ENCODE assay signal across 11 cellular contexts in the genomic region with DNA sequence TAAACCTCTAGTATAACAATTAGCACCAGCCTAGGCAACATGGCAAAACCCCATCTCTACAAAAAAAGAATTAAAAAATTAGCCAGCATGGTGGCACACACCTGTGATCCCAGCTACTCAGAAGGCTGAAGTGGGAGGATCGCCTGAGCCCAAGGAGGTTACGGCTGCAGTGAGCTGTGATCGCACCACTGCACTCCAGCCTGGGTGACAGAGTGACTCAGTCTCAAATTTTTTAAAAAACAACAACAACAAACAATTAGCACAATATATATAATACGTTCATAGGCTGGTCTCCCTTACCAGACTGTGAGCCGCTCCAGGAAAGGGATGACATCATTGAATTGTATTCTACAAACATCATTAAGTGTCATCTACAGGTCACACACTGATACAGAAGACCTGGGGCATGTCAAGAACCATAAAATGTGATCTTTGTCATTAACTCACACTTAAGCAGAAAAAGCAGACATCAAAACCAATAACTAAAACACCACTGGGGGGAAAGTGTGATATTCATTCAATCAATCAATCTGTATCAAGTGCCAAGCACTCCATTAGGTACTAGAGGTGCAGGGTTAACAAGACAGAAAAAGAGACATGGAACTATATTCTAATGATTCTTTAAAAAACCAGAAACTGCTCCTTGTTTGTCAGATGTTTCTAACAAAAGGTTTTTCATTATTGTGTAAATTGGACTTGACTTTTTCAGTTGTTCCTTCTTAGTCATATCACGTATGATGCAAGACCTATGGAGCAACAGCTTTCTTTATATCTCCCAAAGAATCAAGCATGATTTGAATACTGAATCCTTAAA. TPM values are rescaled to one million over a fixed set of nuclear protein-coding genes. Genes with fewer than 3 reads are reported as not detected.
A peak's percentile ranks its signal among the peaks of the same experiment; 100 is the strongest.
DNase-seq lines count a peak whose midpoint lies in the region; ATAC-seq and TF ChIP-seq lines count a peak whose summit lies in the region.
"Had no signal": no experiment of that assay in that cellular context is flagged by ENCODE, and none has a peak within 500 bp of the region (broad histone marks: within the 10 kb centered on the region; RNA-seq: fewer than 3 reads in every experiment).

No MANE protein-coding gene starts in this region.

- peaks cover 37 to 69% of the 10 kb centered on the region in 2 experiments for H3K79me1 ChIP-seq in IMR-90 (ENCODE audit: low read depth in 1 of 2, low read length in 2 of 2)

- no peak for TF ChIP-seq RAD21 in IMR-90 (IDR thresholded peaks at IDR 0.05; ENCODE audit: low read length)

- H2AK5ac ChIP-seq in IMR-90 (ENCODE audit: low read depth, low read length): peak overlapping the region; percentile 56; the same call in 1 of the 2 replicates

- no peak overlapping the region for H3K27ac Mint-ChIP-seq in Caco-2 (ENCODE audit: unreplicated experiment)

- no peak overlapping the region; the same call in 1 of the 2 replicates for H4K91ac ChIP-seq in IMR-90 (ENCODE audit: insufficient read depth, low read depth, low read length)

- peak; percentile 89 for DNase-seq in AML-193 (lab: John Stamatoyannopoulos, UW)
- DNase-seq in IMR-90: peak; percentile 85
- DNase-seq in amniotic epithelial cell (ENCODE audit: low read depth): peak; percentile 93
- DNase-seq in right lobe of liver: peak in 1 of 3 donors; percentile 28
- DNase-seq in COR-L47 (lab: John Stamatoyannopoulos, UW): no peak
- no peak for DNase-seq in Caco-2
- DNase-seq in OCI-M2 (lab: John Stamatoyannopoulos, UW; ENCODE audit: unreplicated experiment): no peak
- DNase-seq: activated CD4-positive, alpha-beta T cell treated with anti-CD3 and anti-CD28 coated beads, Interleukin-2, amount 50 U/mL, for 48 hours; NCI-H2107; sigmoid colon had no signal

- TF ChIP-seq POLR2A in IMR-90 (IDR thresholded peaks at IDR 0.05; ENCODE audit: low read depth, low read length) (no peak), right lobe of liver (IDR thresholded peaks at IDR 0.05) (no peak)

- H3K9me3 Mint-ChIP-seq in Caco-2 (ENCODE audit: unreplicated experiment): no peaks in the 10 kb centered on the region

- H4K20me1 ChIP-seq in IMR-90 (ENCODE audit: insufficient read depth, low read length): peaks cover 15% of the 10 kb centered on the region; the same call in 1 of the 2 replicates

- H3K14ac ChIP-seq in IMR-90 (replicated peaks; ENCODE audit: low read depth, low read length): peak overlapping the region; percentile 63; the same call in 1 of the 2 replicates

- H3K27me3 ChIP-seq in IMR-90 (ENCODE audit: control insufficient read depth, insufficient read depth, low read length) (no peaks in the 10 kb centered on the region), right lobe of liver (no peaks in the 10 kb centered on the region), Caco-2 (replicated peaks; ENCODE audit: control insufficient read depth, insufficient read depth, low read length) (no peaks in the 10 kb centered on the region)
- H3K27me3 ChIP-seq: sigmoid colon had no signal

- no peak for TF ChIP-seq CTCF in IMR-90 (conservative IDR thresholded peaks at IDR 0.05; ENCODE audit: low read depth, low read length)
- no peak for TF ChIP-seq CTCF in right lobe of liver (IDR thresholded peaks at IDR 0.05)
- TF ChIP-seq CTCF in Caco-2 (IDR thresholded peaks at IDR 0.05; ENCODE audit: insufficient read depth in 1 of 2, low read depth in 1 of 2, low read length in 1 of 2, severe bottlenecking in 1 of 2, unreplicated experiment in 1 of 2): no peak

- H4K8ac ChIP-seq in IMR-90 (ENCODE audit: low read depth in 2 of 2, low read length in 2 of 2): peak overlapping the region in 1 of 2 experiments; percentile 50; a peak in 2 of 4 replicates

- no peaks in the 10 kb centered on the region for H3K36me3 Mint-ChIP-seq in Caco-2 (ENCODE audit: insufficient read depth, unreplicated experiment)

- BruUV-seq in IMR-90 (replicated peaks; lab: Mats Ljungman, UMichigan) (no TSS peak), Caco-2 (replicated peaks; lab: Mats Ljungman, UMichigan) (no TSS peak)

- 86% methylated on average over 1 of the region's 6 CpGs; no CpG with 5 or more reads in 1 of the 2 experiments for WGBS in IMR-90 (ENCODE audit: extremely low coverage in 2 of 2, insufficient read length in 1 of 2), 2 experiments
- 64% methylated on average over 6 of the region's 6 CpGs for WGBS in right lobe of liver (ENCODE audit: insufficient coverage, low coverage, low lambda C conversion rate, missing lambda C conversion rate)

- CTCF ChIA-PET in IMR-90 (lab: Yijun Ruan, JAX): no interaction called here
- CTCF ChIA-PET in Caco-2 (lab: Charles Lee): interaction anchor here (0.6 kb wide), 1 partner anchor 18 kb away, joined by 3 read pairs; no protein-coding TSS in a partner anchor

- no peak overlapping the region for H3K4me3 Mint-ChIP-seq in Caco-2 (ENCODE audit: unreplicated experiment)

- H3K27ac ChIP-seq in IMR-90 (ENCODE audit: insufficient read depth, low read length) (peak overlapping the region; percentile 32), right lobe of liver (peak overlapping the region in 1 of 3 donors; percentile 44)

- peak overlapping the region; percentile 86; the same call in 1 of the 2 replicates for H3K18ac ChIP-seq in IMR-90 (ENCODE audit: low read depth, low read length)

- intact Hi-C loops in IMR-90 (cut with micrococcal nuclease): no loop called here
- intact Hi-C loops in right lobe of liver (cut with DNase I): no loop called here
- intact Hi-C loops in Caco-2 (cut with micrococcal nuclease; ENCODE audit: unreplicated experiment): no loop called here

- POLR2A ChIA-PET in IMR-90 (lab: Charles Lee; ENCODE audit: unreplicated experiment): no interaction called here
- POLR2A ChIA-PET in Caco-2 (lab: Charles Lee): no interaction called here

- H3K9me1 ChIP-seq in IMR-90 (ENCODE audit: insufficient read depth, low read length): no peaks in the 10 kb centered on the region

- H4K5ac ChIP-seq in IMR-90 (ENCODE audit: low read depth, low read length): 0 out of 2 replicates have a peak overlapping the region, but pooled peaks have one; percentile 49

- H3K23ac ChIP-seq in IMR-90 (ENCODE audit: low read depth, low read length): peak overlapping the region; percentile 31; the same call in 1 of the 2 replicates

- H3K4me3 ChIP-seq in IMR-90 (ENCODE audit: insufficient read depth, low read depth, low read length): no peak overlapping the region
- no peak overlapping the region for H3K4me3 ChIP-seq in right lobe of liver
- no peak overlapping the region for H3K4me3 ChIP-seq in Caco-2 (ENCODE audit: low read depth, low read length)
- H3K4me3 ChIP-seq: sigmoid colon had no signal

- H2BK15ac ChIP-seq in IMR-90 (ENCODE audit: low read depth, low read length): peak overlapping the region; percentile 77; the same call in 2 of the 3 replicates

- peak overlapping the region; percentile 50; the same call in 1 of the 2 replicates for H3K4ac ChIP-seq in IMR-90 (ENCODE audit: low read depth, low read length)

- ATAC-seq in IMR-90 (ENCODE audit: low read depth) (peak; percentile 44; the same call in 1 of the 2 replicates), right lobe of liver (peak in 3 of 4 donors; percentile 72 to 74 (median 72)), HG03521 (IDR thresholded peaks at IDR 0.05; ENCODE audit: unreplicated experiment) (no peak)

- H3K9me3 ChIP-seq in IMR-90 (ENCODE audit: control insufficient read depth, insufficient read depth, low read length) (no peaks in the 10 kb centered on the region), right lobe of liver (no peaks in the 10 kb centered on the region), Caco-2 (no peaks in the 10 kb centered on the region)
- H3K9me3 ChIP-seq: sigmoid colon had no signal

- H2BK120ac ChIP-seq in IMR-90 (ENCODE audit: low read depth, low read length): peak overlapping the region; percentile 30

- no peaks in the 10 kb centered on the region for H3K27me3 Mint-ChIP-seq in Caco-2 (ENCODE audit: insufficient read depth, unreplicated experiment)

- no peak overlapping the region for H3K9ac ChIP-seq in IMR-90 (ENCODE audit: low read depth, low read length)

- H2AK9ac ChIP-seq in IMR-90 (replicated peaks; ENCODE audit: low read depth, low read length, poor library complexity): no peak overlapping the region

- H3K56ac ChIP-seq in IMR-90 (ENCODE audit: extremely low read depth, insufficient read depth, low read length): no peak overlapping the region

- in situ Hi-C loops in IMR-90 (cut with MboI; ENCODE audit: low sequenced_read_pairs): loop anchor here (25.0 kb wide), 1 partner anchor 487 kb away; the partner anchor contains the start of gene BCLAF1

- dilution Hi-C loops in IMR-90 (cut with HindIII; ENCODE audit: low sequenced_read_pairs, unreplicated experiment): no loop called here

- H3K4me1 ChIP-seq in IMR-90 (ENCODE audit: control insufficient read depth, insufficient read depth, low read length) (peaks cover 5% of the 10 kb centered on the region; the same call in 1 of the 2 replicates), right lobe of liver (peaks cover 0 to 14% (median 0%) of the 10 kb centered on the region in 4 donors), Caco-2 (peaks cover 4% of the 10 kb centered on the region; the same call in 1 of the 2 replicates)

- peak overlapping the region; percentile 63 for H2BK5ac ChIP-seq in IMR-90 (ENCODE audit: low read depth, low read length, poor library complexity, severe bottlenecking)

- H2BK20ac ChIP-seq in IMR-90 (ENCODE audit: low read depth, low read length): peak overlapping the region; percentile 27

- H3K4me2 ChIP-seq in IMR-90 (ENCODE audit: low read depth, low read length): 0 out of 2 replicates have a peak overlapping the region, but pooled peaks have one; percentile 76

- H3K4me1 Mint-ChIP-seq in Caco-2 (ENCODE audit: low read depth, unreplicated experiment): peaks cover 8% of the 10 kb centered on the region

- H3K36me3 ChIP-seq in IMR-90 (ENCODE audit: control insufficient read depth, insufficient read depth, low read length) (no peaks in the 10 kb centered on the region), right lobe of liver (no peaks in the 10 kb centered on the region), Caco-2 (ENCODE audit: control insufficient read depth, insufficient read depth, low read length) (no peaks in the 10 kb centered on the region)
- H3K36me3 ChIP-seq: sigmoid colon had no signal

- no peak overlapping the region for H2AFZ ChIP-seq in IMR-90 (replicated peaks; ENCODE audit: low read length, poor library complexity)

TF ChIP-seq in IMR-90, 13 proteins besides CTCF, POLR2A, EP300 and RAD21 (continues in another document):
- TF ChIP-seq SMC3 (IDR thresholded peaks at IDR 0.05; ENCODE audit: low read depth, low read length): no peak
- TF ChIP-seq CEBPB (IDR thresholded peaks at IDR 0.05; ENCODE audit: low read depth, low read length): peak; percentile 99

RNA-seq across cellular contexts. Expression of gene MAP3K5, which starts 17.8 kb away (rescaled TPM):
- total RNA-seq in IMR-90 (2012; rRNA removed): 17.2 and 17.6 TPM in 2 replicates
- polyA plus RNA-seq in IMR-90 (2012; rRNA removed): 4.9 and 5.4 TPM in 2 replicates
- 2.0 and 2.1 TPM in 2 replicates for polyA plus RNA-seq in IMR-90 (2012; cell fraction: cytosol; rRNA removed)
- polyA plus RNA-seq in IMR-90 (2012; cell fraction: nucleus; rRNA removed; ENCODE audit: low replicate concordance): 1.4 and 6.3 TPM in 2 replicates
- 10 to 100 TPM in 1 of 6 experiments, 1 to 10 TPM in 5; 5.0 to 10.4 (median 6.9) TPM for total RNA-seq in right lobe of liver
- total RNA-seq in Caco-2 (2022): 2.1 and 2.3 TPM in 2 replicates

RNA-seq across cellular contexts. Expression of gene PEX7, which starts 48.0 kb away (rescaled TPM):
- total RNA-seq in IMR-90 (2012; rRNA removed) (7.0 and 11.9 TPM in 2 replicates), right lobe of liver (1 to 10 TPM; 4.8 to 8.7 (median 5.2) TPM), Caco-2 (2022) (6.1 and 6.4 TPM in 2 replicates)
- 4.1 and 5.4 TPM in 2 replicates for polyA plus RNA-seq in IMR-90 (2012; rRNA removed)
- polyA plus RNA-seq in IMR-90 (2012; cell fraction: cytosol; rRNA removed): 4.8 and 10.3 TPM in 2 replicates
- polyA plus RNA-seq in IMR-90 (2012; cell fraction: nucleus; rRNA removed; ENCODE audit: low replicate concordance): 4.0 and 4.4 TPM in 2 replicates

Comparison
In these comparisons a context has a peak if more than half of its experiments do, and no peak if none do; other contexts are left out.
1. DNase-seq: peak in AML-193 (2 of 2), IMR-90 (single experiment) and amniotic epithelial cell (single experiment); none in COR-L47 (single experiment), Caco-2 (0 of 2) and OCI-M2 (single experiment).